ENCODE assay signal across 26 cellular contexts in genomic region chr2:182148344-182148743, GRCh38.
DNase-seq lines count a peak whose midpoint lies in the region; ATAC-seq and TF ChIP-seq lines count a peak whose summit lies in the region.
"Had no signal": no experiment of that assay in that cellular context is flagged by ENCODE, and none has a peak within 500 bp of the region (broad histone marks: within the 10 kb centered on the region; RNA-seq: fewer than 3 reads in every experiment).

No MANE protein-coding gene starts in this region.

- H3K27ac ChIP-seq in HCT116 (ENCODE audit: low read depth, low read length) = no peak overlapping the region
- peak overlapping the region in 1 of 2 donors; percentile 45 for H3K27ac ChIP-seq in thoracic aorta
- H3K27ac ChIP-seq: brain microvascular endothelial cell, heart left ventricle, psoas muscle, skin epidermis, testis had no signal

- H3K4me3 ChIP-seq in HCT116 (replicated peaks in 1 of 2; ENCODE audit: low read depth in 1 of 2, low read length in 2 of 2) (no peak overlapping the region), astrocyte of the cerebellum (ENCODE audit: low read depth, low read length) (no peak overlapping the region), thoracic aorta (no peak overlapping the region)
- H3K4me3 ChIP-seq: heart left ventricle, psoas muscle, skin epidermis, testis had no signal

- TF ChIP-seq CTCF in HCT116 (IDR thresholded peaks at IDR 0.05 in 2 of 3, conservative IDR thresholded peaks at IDR 0.05 in 1 of 3; ENCODE audit: borderline replicate concordance in 1 of 3, insufficient read depth in 1 of 3, low read depth in 2 of 3, low read length in 2 of 3) = no peak
- no peak for TF ChIP-seq CTCF in astrocyte of the cerebellum (IDR thresholded peaks at IDR 0.05; ENCODE audit: low read depth, low read length, missing control alignments)
- no peak for TF ChIP-seq CTCF in thoracic aorta (IDR thresholded peaks at IDR 0.05)

- no peak overlapping the region for H3K9ac ChIP-seq in HCT116 (ENCODE audit: low read length)

- RAD21 ChIA-PET in HCT116 (lab: Charles Lee; ENCODE audit: low non-redundant PET in 1 of 2, low total read pairs in 2 of 2, uncharacterized antibody in 2 of 2, unreplicated experiment in 2 of 2) = no interaction called here

- no peak for DNase-seq in HCT116 (ENCODE audit: low read depth, low spot score)
- DNase-seq in astrocyte of the cerebellum (ENCODE audit: low read depth) = peak; percentile 22
- peak; percentile 7 for DNase-seq in globus pallidus (ENCODE audit: low spot score)
- peak; percentile 32 for DNase-seq in thoracic aorta (ENCODE audit: low spot score)
- no peak for DNase-seq in NCI-H1105 treated with DMSO at 0.1 percent for 48 hours (lab: John Stamatoyannopoulos, UW)
- no peak for DNase-seq in T-helper 9 cell
- DNase-seq: activated B cell treated with CpG ODN at 0.5 μM for 24 hours; activated CD4-positive, alpha-beta T cell treated with anti-CD3 and anti-CD28 coated beads, Interleukin-2, amount 50 U/mL, for 4 hours; activated CD8-positive, alpha-beta memory T cell treated with anti-CD3 and anti-CD28 coated beads, Interleukin-2, amount 50 U/mL, for 4 hours; activated effector memory CD4-positive, alpha-beta T cell treated with Interleukin-2 at 50 U/mL for 16 hours; activated naive CD8-positive, alpha-beta T cell treated with anti-CD3 and anti-CD28 coated beads, Interleukin-2, amount 10 ng/mL, durations not matched to agents 7 days and 5 days; brain microvascular endothelial cell; CD4-positive, alpha-beta memory T cell; cortex of kidney; HCEC 1CT; heart left ventricle; MM.1S; NCI-H1436 treated with DMSO at 0.1 percent for 48 hours; NCI-H2171; psoas muscle; RPMI8226; stimulated activated CD4-positive, alpha-beta T cell treated with anti-CD3 and anti-CD28 coated beads, Interleukin-2, amount 100 ng/mL, for 24 hours; testis had no signal

- H3K9me3 ChIP-seq in HCT116 (ENCODE audit: control insufficient read depth in 1 of 2, insufficient read depth in 1 of 2, low read depth in 1 of 2, low read length in 2 of 2) (no peaks in the 10 kb centered on the region), thoracic aorta (no peaks in the 10 kb centered on the region)
- H3K9me3 ChIP-seq: heart left ventricle, psoas muscle, testis had no signal

- H3K4me1 ChIP-seq in HCT116 (ENCODE audit: control insufficient read depth in 1 of 2, insufficient read depth in 2 of 2, low read length in 2 of 2) (no peaks in the 10 kb centered on the region), thoracic aorta (ENCODE audit: control insufficient read depth in 1 of 2, low read depth in 2 of 2) (peaks cover 5 to 32% of the 10 kb centered on the region in 2 donors)
- H3K4me1 ChIP-seq: psoas muscle, testis had no signal

- intact Hi-C loops in HCT116 (cut with micrococcal nuclease) = no loop called here

- POLR2A ChIA-PET in HCT116 (lab: Charles Lee) = interaction anchor here (1.2 kb wide), 1 partner anchor 444 kb away, joined by 3 read pairs; no protein-coding TSS in a partner anchor

- TF ChIP-seq RAD21 in HCT116 (IDR thresholded peaks at IDR 0.05; ENCODE audit: low read depth) = no peak

- no TSS peak for BruUV-seq in HCT116 (replicated peaks; lab: Mats Ljungman, UMichigan)

- H3K9me2 ChIP-seq in HCT116 (ENCODE audit: insufficient read depth) = no peaks in the 10 kb centered on the region

- no peaks in the 10 kb centered on the region for H4K20me1 ChIP-seq in HCT116 (ENCODE audit: insufficient read depth)

- H3K4me2 ChIP-seq in HCT116 (ENCODE audit: low read length) = no peak overlapping the region

- TF ChIP-seq POLR2A in HCT116 (IDR thresholded peaks at IDR 0.05; ENCODE audit: borderline replicate concordance, extremely low read depth, insufficient read depth, insufficient read length) = no peak

- H2AFZ ChIP-seq in HCT116 (ENCODE audit: low read depth, low read length, poor library complexity, severe bottlenecking) = no peak overlapping the region

- ATAC-seq in HCT116 (0 out of 2 replicates have a peak, but pooled peaks have one; percentile 14), thoracic aorta (ENCODE audit: insufficient number of reproducible peaks, low FRiP score, low read depth) (peak; percentile 96), HG03469 (IDR thresholded peaks at IDR 0.05; ENCODE audit: unreplicated experiment) (no peak)
- ATAC-seq: psoas muscle; stimulated activated effector memory CD8-positive, alpha-beta T cell treated with anti-CD3 and anti-CD28 coated beads, Interleukin-12 subunit alpha, Interleukin-12 subunit beta, amount 100 ng/mL, for 72 hours had no signal

- in situ Hi-C loops in astrocyte of the cerebellum (cut with HindIII; ENCODE audit: low sequenced_read_pairs) = no loop called here

- CTCF ChIA-PET in HCT116 (lab: Charles Lee) = no interaction called here

- H3K79me2 ChIP-seq in HCT116 (ENCODE audit: insufficient read depth, low read length) = no peaks in the 10 kb centered on the region

- no peaks in the 10 kb centered on the region for H3K36me3 ChIP-seq in HCT116 (ENCODE audit: control insufficient read depth in 1 of 2, insufficient read depth in 2 of 2, low read length in 2 of 2)
- H3K36me3 ChIP-seq in thoracic aorta = no peaks in the 10 kb centered on the region
- H3K36me3 ChIP-seq: brain microvascular endothelial cell, heart left ventricle had no signal

- H3K27me3 ChIP-seq in HCT116 (ENCODE audit: insufficient read depth, low read length) (no peaks in the 10 kb centered on the region), thoracic aorta (replicated peaks; ENCODE audit: insufficient read depth) (no peaks in the 10 kb centered on the region)
- H3K27me3 ChIP-seq: brain microvascular endothelial cell, heart left ventricle, testis had no signal

TF ChIP-seq in HCT116, 20 proteins besides CTCF, POLR2A, EP300 and RAD21:
- no peak for TF ChIP-seq EZH2phosphoT487 (IDR thresholded peaks at IDR 0.05; ENCODE audit: borderline replicate concordance)
- no peak for TF ChIP-seq SP1 (IDR thresholded peaks at IDR 0.05; ENCODE audit: low read depth)
- no peak for TF ChIP-seq ZNF274 (IDR thresholded peaks at IDR 0.05; ENCODE audit: low read depth, low read length)
- no peak for TF ChIP-seq FOSL1 (IDR thresholded peaks at IDR 0.05; ENCODE audit: low read depth)
- no peak for TF ChIP-seq EGR1 (IDR thresholded peaks at IDR 0.05; ENCODE audit: low read depth)
- no peak for TF ChIP-seq ELF1 (IDR thresholded peaks at IDR 0.05; ENCODE audit: borderline replicate concordance, low read depth)
- TF ChIP-seq REST (IDR thresholded peaks at IDR 0.05; ENCODE audit: low read depth) = no peak
- no peak for TF ChIP-seq JUND (IDR thresholded peaks at IDR 0.05)
- no peak for TF ChIP-seq CBX3 (IDR thresholded peaks at IDR 0.05; ENCODE audit: low read depth)
- no peak for TF ChIP-seq SRF (IDR thresholded peaks at IDR 0.05; ENCODE audit: low read depth)
- no peak for TF ChIP-seq ZBTB33 (IDR thresholded peaks at IDR 0.05; ENCODE audit: extremely low read depth, insufficient replicate concordance, low read length)
- TF ChIP-seq SIN3A (IDR thresholded peaks at IDR 0.05; ENCODE audit: low read depth) = no peak
- no peak for TF ChIP-seq ZFX (IDR thresholded peaks at IDR 0.05)
- TF ChIP-seq CEBPB (IDR thresholded peaks at IDR 0.05; ENCODE audit: low read depth) = no peak

Comparison
In these comparisons a context has a peak if more than half of its experiments do, and no peak if none do; other contexts are left out.
1. DNase-seq: peak in astrocyte of the cerebellum (single experiment), globus pallidus (single experiment) and thoracic aorta (single experiment); none in HCT116 (single experiment), NCI-H1105 treated with DMSO at 0.1 percent for 48 hours (single experiment) and T-helper 9 cell (single experiment).